ENCODE assay signal across 1 cellular context in genomic region chr16:85888405-85889331, GRCh38.
TF ChIP-seq lines count a peak whose summit lies in the region.

No MANE protein-coding gene starts in this region.

TF ChIP-seq in GM12878, 131 proteins besides CTCF, POLR2A, EP300 and RAD21 (continued from another document):
- TF ChIP-seq, protein P1, sequence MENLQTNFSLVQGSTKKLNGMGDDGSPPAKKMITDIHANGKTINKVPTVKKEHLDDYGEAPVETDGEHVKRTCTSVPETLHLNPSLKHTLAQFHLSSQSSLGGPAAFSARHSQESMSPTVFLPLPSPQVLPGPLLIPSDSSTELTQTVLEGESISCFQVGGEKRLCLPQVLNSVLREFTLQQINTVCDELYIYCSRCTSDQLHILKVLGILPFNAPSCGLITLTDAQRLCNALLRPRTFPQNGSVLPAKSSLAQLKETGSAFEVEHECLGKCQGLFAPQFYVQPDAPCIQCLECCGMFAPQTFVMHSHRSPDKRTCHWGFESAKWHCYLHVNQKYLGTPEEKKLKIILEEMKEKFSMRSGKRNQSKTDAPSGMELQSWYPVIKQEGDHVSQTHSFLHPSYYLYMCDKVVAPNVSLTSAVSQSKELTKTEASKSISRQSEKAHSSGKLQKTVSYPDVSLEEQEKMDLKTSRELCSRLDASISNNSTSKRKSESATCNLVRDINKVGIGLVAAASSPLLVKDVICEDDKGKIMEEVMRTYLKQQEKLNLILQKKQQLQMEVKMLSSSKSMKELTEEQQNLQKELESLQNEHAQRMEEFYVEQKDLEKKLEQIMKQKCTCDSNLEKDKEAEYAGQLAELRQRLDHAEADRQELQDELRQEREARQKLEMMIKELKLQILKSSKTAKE (IDR thresholded peaks at IDR 0.05; ENCODE audit: low read depth, poor library complexity, severe bottlenecking): peak; percentile 77
- no peak for TF ChIP-seq POLR2AphosphoS2 (IDR thresholded peaks at IDR 0.05; ENCODE audit: low read depth, low read length)
- TF ChIP-seq CREM (IDR thresholded peaks at IDR 0.05; ENCODE audit: low read depth): peak; percentile 92
- TF ChIP-seq TCF12 (IDR thresholded peaks at IDR 0.05; ENCODE audit: low read depth, low read length): peak; percentile 48; the same call in 1 of the 2 replicates
- TF ChIP-seq RCOR1 (conservative IDR thresholded peaks at IDR 0.05; ENCODE audit: low read depth, low read length): no peak
- TF ChIP-seq ZBTB11 (CRISPR knock-in tag; IDR thresholded peaks at IDR 0.05): no peak
- TF ChIP-seq SUPT20H (IDR thresholded peaks at IDR 0.05; ENCODE audit: borderline replicate concordance, control insufficient read depth, low read depth, low read length): no peak
- TF ChIP-seq POU2F2 (IDR thresholded peaks at IDR 0.05; ENCODE audit: borderline replicate concordance, low read depth, low read length): peak; percentile 99
- peak; percentile 89 for TF ChIP-seq TBL1XR1 (IDR thresholded peaks at IDR 0.05; ENCODE audit: low read depth, low read length)
- TF ChIP-seq HCFC1 (IDR thresholded peaks at IDR 0.05; ENCODE audit: low read length): no peak; the same call in 1 of the 2 replicates
- TF ChIP-seq SUZ12 (IDR thresholded peaks at IDR 0.05; ENCODE audit: unreplicated experiment): no peak
- TF ChIP-seq GATAD2B (conservative IDR thresholded peaks at IDR 0.05; ENCODE audit: low read depth): no peak
- no peak for TF ChIP-seq SREBF2 (IDR thresholded peaks at IDR 0.05; ENCODE audit: low read length)
- peak; percentile 80 for TF ChIP-seq IKZF1 (conservative IDR thresholded peaks at IDR 0.05)
- no peak for TF ChIP-seq YBX1 (IDR thresholded peaks at IDR 0.05)
- no peak for TF ChIP-seq RELA (IDR thresholded peaks at IDR 0.05; ENCODE audit: borderline replicate concordance, partially characterized antibody)
- peak; percentile 92 for TF ChIP-seq CREB1 (IDR thresholded peaks at IDR 0.05; ENCODE audit: low read depth)
- TF ChIP-seq SMARCA5 (IDR thresholded peaks at IDR 0.05): no peak; the same call in 1 of the 2 replicates
- TF ChIP-seq ZBED1 (IDR thresholded peaks at IDR 0.05; ENCODE audit: borderline replicate concordance): peak; percentile 79; the same call in 1 of the 2 replicates
- TF ChIP-seq ZNF384 (IDR thresholded peaks at IDR 0.05; ENCODE audit: borderline replicate concordance, low read depth, low read length): no peak
